ENCODE assay signal across 8 cellular contexts in genomic region chr10:97185326-97186058, GRCh38. TPM values are rescaled to one million over a fixed set of nuclear protein-coding genes. Genes with fewer than 3 reads are reported as not detected.
A peak's percentile ranks its signal among the peaks of the same experiment; 100 is the strongest.
DNase-seq lines count a peak whose midpoint lies in the region; ATAC-seq, FAIRE-seq and TF ChIP-seq lines count a peak whose summit lies in the region.

Gene SLIT1 (minus strand): TSS chr10:97185959. CDS start chr10:97185674, 285 bp downstream.

- no peak within 1 kb of the TSS for H3K27ac Mint-ChIP-seq in CD8-positive, alpha-beta T cell
- H3K27ac Mint-ChIP-seq in naive thymus-derived CD4-positive, alpha-beta T cell: no peak within 1 kb of the TSS

- H2AFZ ChIP-seq in Loucy (ENCODE audit: low read length) (peak within 1 kb of the TSS; percentile 76; the same call in 1 of the 2 replicates), GM12878 (ENCODE audit: control insufficient read depth, low read depth, low read length) (no peak within 1 kb of the TSS)

- in situ Hi-C loops in GM12878 (cut with MboI): no loop called here

- peaks cover 58% of the 10 kb centered on the region for H3K27me3 Mint-ChIP-seq in CD8-positive, alpha-beta T cell (ENCODE audit: low read depth)
- H3K27me3 Mint-ChIP-seq in naive thymus-derived CD4-positive, alpha-beta T cell: peaks cover 50 to 84% (median 68%) of the 10 kb centered on the region in 5 donors

- no peaks in the 10 kb centered on the region for H3K9me3 ChIP-seq in CD8-positive, alpha-beta T cell (ENCODE audit: low read length)
- H3K9me3 ChIP-seq in Loucy (ENCODE audit: insufficient read depth, low read depth, low read length) (no peaks in the 10 kb centered on the region), GM12878 (replicated peaks; ENCODE audit: control insufficient read depth, insufficient read depth, low read length) (no peaks in the 10 kb centered on the region)
- H3K9me3 ChIP-seq in naive thymus-derived CD4-positive, alpha-beta T cell (ENCODE audit: control insufficient read depth in 2 of 3, low read length in 3 of 3): no peaks in the 10 kb centered on the region

- TF ChIP-seq POLR2A in GM12878 (IDR thresholded peaks at IDR 0.05; ENCODE audit: low read depth, low read length): peak; percentile 36; the same call in 1 of the 2 replicates

- 3% methylated on average over 59 of the region's 74 CpGs for WGBS in GM12878 (ENCODE audit: insufficient coverage, insufficient replicate concordance, low lambda C conversion rate, missing lambda C conversion rate)

- no peak for ATAC-seq in CD8-positive, alpha-beta T cell
- ATAC-seq in GM12878 (peak; percentile 38; the same call in 2 of the 3 replicates), HG03457 (IDR thresholded peaks at IDR 0.05; ENCODE audit: unreplicated experiment) (no peak), GM19324 (IDR thresholded peaks at IDR 0.05; ENCODE audit: low FRiP score, unreplicated experiment) (no peak), HG02678 (IDR thresholded peaks at IDR 0.05; ENCODE audit: unreplicated experiment) (no peak), GM19395 (IDR thresholded peaks at IDR 0.05; ENCODE audit: unreplicated experiment) (no peak)
- no peak for ATAC-seq in naive thymus-derived CD4-positive, alpha-beta T cell

- FAIRE-seq in GM12878 (lab: Jason Lieb, UNC): no peak

- TF ChIP-seq CTCF in CD8-positive, alpha-beta T cell (IDR thresholded peaks at IDR 0.05): no peak
- TF ChIP-seq CTCF in Loucy (conservative IDR thresholded peaks at IDR 0.05; ENCODE audit: low read length) (no peak), GM12878 (IDR thresholded peaks at IDR 0.05 in 2 of 3, conservative IDR thresholded peaks at IDR 0.05 in 1 of 3; ENCODE audit: control insufficient read depth in 2 of 3, extremely low read depth in 1 of 3, insufficient read depth in 1 of 3, low read depth in 3 of 3, low read length in 3 of 3) (no peak)

- H3K4me3 Mint-ChIP-seq in CD8-positive, alpha-beta T cell: peak within 1 kb of the TSS; percentile 55
- peak within 1 kb of the TSS in 8 of 10 donors; percentile 22 to 73 (median 48) for H3K4me3 Mint-ChIP-seq in naive thymus-derived CD4-positive, alpha-beta T cell

- H4K20me1 ChIP-seq in Loucy (ENCODE audit: insufficient read depth, low read length, poor library complexity, severe bottlenecking) (no peaks in the 10 kb centered on the region), GM12878 (ENCODE audit: control insufficient read depth, insufficient read depth) (no peaks in the 10 kb centered on the region)

- RAD21 ChIA-PET in GM12878 (lab: Charles Lee; ENCODE audit: unreplicated experiment): no interaction called here

- H3K36me3 Mint-ChIP-seq in CD8-positive, alpha-beta T cell: no peaks in the 10 kb centered on the region
- H3K36me3 Mint-ChIP-seq in naive thymus-derived CD4-positive, alpha-beta T cell: peaks cover 0 to 7% (median 0%) of the 10 kb centered on the region in 5 donors

- H3K9me2 ChIP-seq in Loucy (replicated peaks; ENCODE audit: low read depth, low read length): no peaks in the 10 kb centered on the region

- no peak within 1 kb of the TSS for H3K4me3 ChIP-seq in CD8-positive, alpha-beta T cell (ENCODE audit: low read depth, low read length)
- H3K4me3 ChIP-seq in Loucy (ENCODE audit: low read length, poor library complexity, severe bottlenecking) (peak within 1 kb of the TSS; percentile 71), GM12878 (no peak within 1 kb of the TSS)
- H3K4me3 ChIP-seq in naive thymus-derived CD4-positive, alpha-beta T cell (ENCODE audit: low read length): no peak within 1 kb of the TSS

- H3K4me1 ChIP-seq in CD8-positive, alpha-beta T cell (ENCODE audit: insufficient read depth, low read length): no peaks in the 10 kb centered on the region
- H3K4me1 ChIP-seq in Loucy (ENCODE audit: insufficient read depth, low read length, poor library complexity, severe bottlenecking) (no peaks in the 10 kb centered on the region), GM12878 (ENCODE audit: control insufficient read depth, insufficient read depth, low read length) (no peaks in the 10 kb centered on the region)
- H3K4me1 ChIP-seq in naive thymus-derived CD4-positive, alpha-beta T cell (ENCODE audit: control insufficient read depth in 2 of 2, insufficient read depth in 2 of 2, low read length in 2 of 2): no peaks in the 10 kb centered on the region

- H3K4me2 ChIP-seq in Loucy (ENCODE audit: low read depth, low read length, poor library complexity, severe bottlenecking) (peak within 1 kb of the TSS; percentile 65), GM12878 (ENCODE audit: control insufficient read depth, insufficient read depth) (no peak within 1 kb of the TSS)

- no peak for TF ChIP-seq RAD21 in GM12878 (IDR thresholded peaks at IDR 0.05; ENCODE audit: insufficient read depth, low read depth, low read length)

- H3K79me2 ChIP-seq in Loucy (ENCODE audit: insufficient read depth, low read length) (no peaks in the 10 kb centered on the region), GM12878 (ENCODE audit: control insufficient read depth, insufficient read depth, low read length) (no peaks in the 10 kb centered on the region)

- CTCF ChIA-PET in CD8-positive, alpha-beta T cell (lab: Charles Lee): interaction anchor here (1.4 to 2.4 kb wide), 2 partner anchors 11 to 25 kb away, joined by 3 to 7 read pairs; no protein-coding TSS in a partner anchor
- CTCF ChIA-PET in GM12878 (lab: Yijun Ruan, JAX): no interaction called here
- CTCF ChIA-PET in naive thymus-derived CD4-positive, alpha-beta T cell (lab: Charles Lee): no interaction called here

- SMC1A ChIA-PET in GM12878 (lab: Charles Lee; ENCODE audit: uncharacterized antibody, unreplicated experiment): no interaction called here

- TF ChIP-seq EP300 in GM12878 (IDR thresholded peaks at IDR 0.05; ENCODE audit: borderline replicate concordance in 1 of 2, control insufficient read depth in 1 of 2, low read depth in 2 of 2, low read length in 2 of 2): no peak

- H3K36me3 ChIP-seq in CD8-positive, alpha-beta T cell (ENCODE audit: insufficient read depth, low read length): no peaks in the 10 kb centered on the region
- H3K36me3 ChIP-seq in Loucy (ENCODE audit: insufficient read depth, low read length) (no peaks in the 10 kb centered on the region), GM12878 (ENCODE audit: control insufficient read depth in 2 of 2, insufficient read depth in 2 of 2, low read length in 1 of 2) (no peaks in the 10 kb centered on the region)
- H3K36me3 ChIP-seq in naive thymus-derived CD4-positive, alpha-beta T cell (ENCODE audit: control insufficient read depth in 2 of 3, insufficient read depth in 3 of 3, low read length in 3 of 3): no peaks in the 10 kb centered on the region

- no peaks in the 10 kb centered on the region for H3K27me3 ChIP-seq in CD8-positive, alpha-beta T cell (ENCODE audit: insufficient read depth, low read length)
- no peaks in the 10 kb centered on the region for H3K27me3 ChIP-seq in Loucy (ENCODE audit: insufficient read depth, low read length, poor library complexity, severe bottlenecking)
- H3K27me3 ChIP-seq in GM12878 (replicated peaks in 1 of 2; ENCODE audit: control insufficient read depth in 2 of 2, insufficient read depth in 2 of 2, low read length in 1 of 2): peaks cover 11 to 14% of the 10 kb centered on the region in 2 experiments
- no peaks in the 10 kb centered on the region for H3K27me3 ChIP-seq in naive thymus-derived CD4-positive, alpha-beta T cell (ENCODE audit: control insufficient read depth in 2 of 2, insufficient read depth in 2 of 2, low read length in 2 of 2)

- intact Hi-C loops in CD8-positive, alpha-beta T cell (cut with DNase I, micrococcal nuclease): no loop called here
- intact Hi-C loops in GM12878 (cut with micrococcal nuclease; ENCODE audit: unreplicated experiment): no loop called here
- intact Hi-C loops in naive thymus-derived CD4-positive, alpha-beta T cell (cut with micrococcal nuclease): no loop called here

- DNase-seq in CD8-positive, alpha-beta T cell: no peak
- no peak for DNase-seq in GM12878 (ENCODE audit: low read depth, low spot score)
- DNase-seq in naive thymus-derived CD4-positive, alpha-beta T cell: no peak

- H3K9me3 Mint-ChIP-seq in CD8-positive, alpha-beta T cell: no peaks in the 10 kb centered on the region
- peaks cover 0 to 2% (median 0%) of the 10 kb centered on the region in 11 donors for H3K9me3 Mint-ChIP-seq in naive thymus-derived CD4-positive, alpha-beta T cell

- no peak within 1 kb of the TSS for H3K27ac ChIP-seq in CD8-positive, alpha-beta T cell (ENCODE audit: low read depth, low read length)
- no peak within 1 kb of the TSS for H3K27ac ChIP-seq in GM12878 (ENCODE audit: control insufficient read depth, insufficient read depth)
- H3K27ac ChIP-seq in naive thymus-derived CD4-positive, alpha-beta T cell (ENCODE audit: low read depth, low read length): no peak within 1 kb of the TSS

- no peaks in the 10 kb centered on the region for H3F3A ChIP-seq in Loucy (ENCODE audit: low read depth)

- BruUV-seq in GM12878 (replicated peaks; lab: Mats Ljungman, UMichigan): no TSS peak

- H3K9ac ChIP-seq in Loucy (ENCODE audit: low read depth, low read length, poor library complexity, severe bottlenecking) (peak within 1 kb of the TSS; percentile 30), GM12878 (ENCODE audit: control insufficient read depth, insufficient read depth, low read length) (no peak within 1 kb of the TSS)

- POLR2A ChIA-PET in CD8-positive, alpha-beta T cell (lab: Charles Lee): no interaction called here
- POLR2A ChIA-PET in GM12878 (lab: Charles Lee): no interaction called here
- POLR2A ChIA-PET in naive thymus-derived CD4-positive, alpha-beta T cell (lab: Charles Lee): no interaction called here

- H3K4me1 Mint-ChIP-seq in CD8-positive, alpha-beta T cell (ENCODE audit: low read depth): peaks cover 11% of the 10 kb centered on the region
- peaks cover 0 to 21% (median 8%) of the 10 kb centered on the region in 7 donors for H3K4me1 Mint-ChIP-seq in naive thymus-derived CD4-positive, alpha-beta T cell

RNA-seq across cellular contexts. Expression of gene SLIT1, which starts in this region (rescaled TPM):
- total RNA-seq in CD8-positive, alpha-beta T cell: under 1 TPM; 0.17 to 0.35 TPM
- total RNA-seq in GM12878 (2013; cell fraction: nucleolus; rRNA removed): 1.3 and 1.6 TPM in 2 replicates
- 0.06 and 0.11 TPM in 2 replicates for total RNA-seq in GM12878 (2014; rRNA removed)
- total RNA-seq in GM12878 (2014; rRNA removed; fragmentation: Illumina TruSeq; extraction: Trizol): 0.04 TPM in 1 of 2 replicates, not detected in the other
- 0.05 and 0.15 TPM in 2 replicates for total RNA-seq in GM12878 (2021)
- polyA plus RNA-seq in GM12878 (2011; ENCODE audit: low read depth): 0.04 TPM
- 0.09 and 0.19 TPM in 2 replicates for polyA plus RNA-seq in GM12878 (2011; rRNA removed)
- 0.10 and 0.17 TPM in 2 replicates for polyA plus RNA-seq in GM12878 (2011; cell fraction: cytosol; rRNA removed)
- 0.76 and 1.1 TPM in 2 replicates for polyA plus RNA-seq in GM12878 (2011; cell fraction: nucleus; rRNA removed)
- 0.14 and 0.19 TPM in 2 replicates for polyA plus RNA-seq in GM12878 (2012)
- 0.04 TPM in 1 of 2 replicates, not detected in the other for polyA plus RNA-seq in GM12878 (2014; fragmentation: Illumina TruSeq; extraction: Trizol)
- not detected for polyA plus RNA-seq in GM12878 (2014; fragmentation: Nextera tagmentation; extraction: Ambion mirVana)
- polyA plus RNA-seq in GM12878 (2014; rRNA removed): 0.06 TPM in 2 replicates
- polyA plus RNA-seq in GM12878 (2016; fragmentation: Nextera tagmentation; extraction: Ambion mirVana): not detected
- polyA minus RNA-seq in GM12878 (2011; rRNA and poly(A)+ RNA removed): 0.31 and 0.37 TPM in 2 replicates
- not detected in 2 replicates for polyA minus RNA-seq in GM12878 (2011; cell fraction: cytosol; rRNA and poly(A)+ RNA removed)
- 0.60 and 0.77 TPM in 2 replicates for polyA minus RNA-seq in GM12878 (2011; cell fraction: nucleus; rRNA and poly(A)+ RNA removed)
- total RNA-seq in naive thymus-derived CD4-positive, alpha-beta T cell: under 1 TPM; 0.19 to 0.88 (median 0.44) TPM
- polyA plus RNA-seq in naive thymus-derived CD4-positive, alpha-beta T cell: not detected
